Comparison of ENCODE assay signal across 8 cellular contexts in the genomic region with DNA sequence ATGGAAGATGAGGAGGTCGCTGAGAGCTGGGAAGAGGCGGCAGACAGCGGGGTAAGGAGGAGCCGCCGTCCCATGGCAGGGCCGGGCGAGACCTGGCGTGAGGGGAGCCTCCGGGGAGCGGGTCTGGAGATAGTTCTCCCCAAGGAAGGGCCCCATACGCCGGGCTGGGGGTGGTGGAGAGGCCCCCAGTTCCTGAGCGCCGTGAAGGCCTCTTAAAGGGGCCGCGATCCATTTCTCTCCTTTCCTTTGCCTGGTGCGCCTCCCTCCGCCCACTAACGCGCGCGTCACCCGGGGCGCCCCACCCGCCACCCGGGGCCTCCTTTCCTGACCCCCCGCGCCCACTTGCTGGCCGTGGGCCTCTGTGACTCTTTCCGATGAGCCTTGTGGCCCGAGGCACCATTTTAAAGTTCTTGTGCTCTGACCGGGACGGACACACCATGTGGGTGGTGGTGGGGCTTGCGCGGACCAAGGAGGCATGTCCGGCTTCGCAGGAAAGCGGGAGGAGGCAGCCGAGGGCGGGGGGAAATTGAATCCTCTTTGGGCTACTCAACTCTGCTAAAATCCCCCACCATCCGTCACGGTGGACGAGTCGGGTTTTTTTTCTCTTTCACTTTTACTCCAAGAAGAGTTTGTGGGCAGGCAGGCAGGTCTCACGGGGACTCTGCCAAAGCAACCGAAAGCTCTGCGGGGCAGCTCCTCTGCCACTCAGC. TPM values are rescaled to one million over a fixed set of nuclear protein-coding genes. Genes with fewer than 3 reads are reported as not detected.
DNase-seq lines count a peak whose midpoint lies in the region; ATAC-seq, FAIRE-seq and TF ChIP-seq lines count a peak whose summit lies in the region.

No MANE protein-coding gene starts in this region.

- H3K18ac ChIP-seq in neuronal stem cell (ENCODE audit: low read length), result peak overlapping the region; percentile 99

- H3K9me3 ChIP-seq in neuronal stem cell (replicated peaks in 1 of 2; ENCODE audit: control insufficient read depth in 2 of 2, insufficient read depth in 1 of 2, low read depth in 1 of 2, low read length in 2 of 2), result no peaks in the 10 kb centered on the region
- H3K9me3 ChIP-seq in subcutaneous abdominal adipose tissue (ENCODE audit: control insufficient read depth in 5 of 5, low read length in 5 of 5), result no peaks in the 10 kb centered on the region

- no peak overlapping the region for H4K8ac ChIP-seq in neuronal stem cell (ENCODE audit: low read depth, low read length)

- FAIRE-seq in D721Med (lab: Jason Lieb, UNC) (no peak), RCC 7860 (lab: Jason Lieb, UNC) (no peak)

- peaks cover 3% of the 10 kb centered on the region for H3K79me1 ChIP-seq in neuronal stem cell (ENCODE audit: low read depth, low read length)

- ATAC-seq in GM19468 (IDR thresholded peaks at IDR 0.05; ENCODE audit: extremely low read depth, unreplicated experiment), result peak; percentile 17

- WGBS in neuronal stem cell (ENCODE audit: extremely low coverage in 2 of 2, insufficient read length in 2 of 2, insufficient replicate concordance in 1 of 2), 2 donors, result no CpG with 5 or more reads among the region's 47 CpGs

- H3K27me3 ChIP-seq in neuronal stem cell (ENCODE audit: control insufficient read depth in 3 of 3, insufficient read depth in 3 of 3, low read depth in 1 of 3, low read length in 3 of 3), result no peaks in the 10 kb centered on the region
- H3K27me3 ChIP-seq in subcutaneous abdominal adipose tissue (ENCODE audit: control insufficient read depth in 5 of 5, insufficient read depth in 4 of 5, low read length in 5 of 5), result no peaks in the 10 kb centered on the region

- H2BK120ac ChIP-seq in neuronal stem cell (ENCODE audit: low read depth, low read length), result no peak overlapping the region

- H2BK12ac ChIP-seq in neuronal stem cell (ENCODE audit: low read length), result no peak overlapping the region

- no peak for DNase-seq in D721Med (ENCODE audit: insufficient read length, low spot score)
- peak; percentile 85 for DNase-seq in HT-29 (ENCODE audit: low spot score)
- DNase-seq in RCC 7860 (ENCODE audit: low spot score), result peak; percentile 71
- DNase-seq in activated T-helper 9 cell treated with anti-CD3 and anti-CD28 coated beads, Interleukin-2, amount 50 U/mL, for 16 hours (ENCODE audit: low read depth), result peak; percentile 81
- DNase-seq in foreskin fibroblast, result peak; percentile 87 to 96
- DNase-seq in neuronal stem cell (ENCODE audit: low spot score), result peak; percentile 71

- H2BK15ac ChIP-seq in neuronal stem cell (ENCODE audit: low read length), result peak overlapping the region; percentile 75

- peak overlapping the region; percentile 92 for H3K9ac ChIP-seq in neuronal stem cell (ENCODE audit: low read depth, low read length, poor library complexity)
- H3K9ac ChIP-seq in subcutaneous abdominal adipose tissue (ENCODE audit: low read length in 5 of 5), result peak overlapping the region; percentile 64 to 97 (median 94)

- H3K36me3 ChIP-seq in neuronal stem cell (replicated peaks in 1 of 2; ENCODE audit: control insufficient read depth in 2 of 2, insufficient read depth in 2 of 2, low read length in 2 of 2) (peaks cover 0 to 13% of the 10 kb centered on the region in 2 donors), subcutaneous abdominal adipose tissue (ENCODE audit: control insufficient read depth in 5 of 5, insufficient read depth in 5 of 5, low read length in 5 of 5) (no peaks in the 10 kb centered on the region)

- peak overlapping the region; percentile 95 for H3K27ac ChIP-seq in neuronal stem cell (replicated peaks; ENCODE audit: low read length)
- H3K27ac ChIP-seq in subcutaneous abdominal adipose tissue (ENCODE audit: low read depth, low read length), result peak overlapping the region; percentile 97

- H3K4me1 ChIP-seq in neuronal stem cell (ENCODE audit: control insufficient read depth in 2 of 2, insufficient read depth in 1 of 2, low read depth in 1 of 2, low read length in 2 of 2), result peaks cover 2 to 7% of the 10 kb centered on the region in 2 donors
- H3K4me1 ChIP-seq in subcutaneous abdominal adipose tissue (ENCODE audit: control insufficient read depth in 5 of 5, insufficient read depth in 5 of 5, low read length in 5 of 5), result peaks cover 0 to 37% (median 29%) of the 10 kb centered on the region in 5 donors

- H3K4ac ChIP-seq in neuronal stem cell (ENCODE audit: low read length), result peak overlapping the region; percentile 37

- TF ChIP-seq CTCF in D721Med (IDR thresholded peaks at IDR 0.05; ENCODE audit: insufficient read depth, missing control alignments), result peak; percentile 4
- TF ChIP-seq CTCF in foreskin fibroblast (IDR thresholded peaks at IDR 0.05; ENCODE audit: low read depth, low read length), result no peak

- peak overlapping the region; percentile 90 for H2AFZ ChIP-seq in neuronal stem cell (ENCODE audit: low read length)

- peak overlapping the region; percentile 47 for H2AK5ac ChIP-seq in neuronal stem cell (ENCODE audit: low read depth, low read length)

- H3K14ac ChIP-seq in neuronal stem cell (ENCODE audit: low read length), result peak overlapping the region; percentile 56

- H2BK5ac ChIP-seq in neuronal stem cell (ENCODE audit: low read length), result peak overlapping the region; percentile 90

- H3K4me3 ChIP-seq in foreskin fibroblast (ENCODE audit: low read depth in 1 of 2, low read length in 2 of 2) (peak overlapping the region; percentile 65 to 92), neuronal stem cell (ENCODE audit: low read length in 2 of 2) (peak overlapping the region; percentile 80 to 98), subcutaneous abdominal adipose tissue (ENCODE audit: low read depth in 1 of 5, low read length in 5 of 5) (peak overlapping the region; percentile 83 to 91 (median 90))

- H4K91ac ChIP-seq in neuronal stem cell (ENCODE audit: low read depth, low read length, poor library complexity), result no peak overlapping the region

- H3K23ac ChIP-seq in neuronal stem cell (ENCODE audit: low read depth, low read length, poor library complexity), result peak overlapping the region; percentile 89

- peak overlapping the region; percentile 51 for H3K4me2 ChIP-seq in neuronal stem cell (ENCODE audit: insufficient read depth, low read length, poor library complexity, severe bottlenecking)

RNA-seq across cellular contexts. Expression of a gene that starts 0.4 kb away (rescaled TPM):
- total RNA-seq in HT-29 (2014; rRNA removed; shearing (Covaris generic)), result 92.5 and 108 TPM in 2 replicates
- polyA plus RNA-seq in neuronal stem cell (2013, experiment 1 of 2), result 98.0 TPM
- polyA plus RNA-seq in neuronal stem cell (2013, experiment 2 of 2), result 96.9 TPM

RNA-seq across cellular contexts. Expression of a gene that starts 15.1 kb away (rescaled TPM):
- total RNA-seq in HT-29 (2014; rRNA removed; shearing (Covaris generic)), result 10.8 and 16.3 TPM in 2 replicates
- 11.8 TPM for polyA plus RNA-seq in neuronal stem cell (2013, experiment 1 of 2)
- polyA plus RNA-seq in neuronal stem cell (2013, experiment 2 of 2), result 10.9 TPM
